16 cellular contexts compared by ENCODE assay signal in the genomic region with DNA sequence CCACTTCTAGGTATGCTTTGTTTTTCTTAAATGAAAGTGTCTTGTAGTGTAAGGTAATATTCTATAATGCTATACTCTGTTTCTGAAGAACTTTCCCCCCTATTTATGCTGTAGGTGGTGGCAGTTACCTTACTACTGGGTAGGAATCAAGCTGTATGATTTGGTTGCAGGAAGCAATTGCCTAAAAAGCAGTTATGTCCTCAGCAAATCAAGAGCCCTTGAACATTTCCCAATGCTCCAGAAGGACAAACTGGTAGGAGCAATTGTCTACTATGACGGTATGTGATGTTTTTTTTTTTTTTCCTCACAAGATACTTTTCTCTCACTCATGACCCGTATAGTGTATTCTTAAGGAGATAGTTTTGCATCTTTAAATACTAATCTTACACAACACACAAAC.
A peak's percentile ranks its signal among the peaks of the same experiment; 100 is the strongest.
DNase-seq lines count a peak whose midpoint lies in the region; ATAC-seq and TF ChIP-seq lines count a peak whose summit lies in the region.
"Had no signal": no experiment of that assay in that cellular context is flagged by ENCODE, and none has a peak within 500 bp of the region (broad histone marks: within the 10 kb centered on the region; RNA-seq: fewer than 3 reads in every experiment).

No MANE protein-coding gene starts in this region.

- ATAC-seq in T-helper 17 cell = no peak
- ATAC-seq: CD8-positive, alpha-beta T cell had no signal

- peaks cover 3% of the 10 kb centered on the region for H3K4me1 Mint-ChIP-seq in T-helper 17 cell
- peaks cover 13% of the 10 kb centered on the region for H3K4me1 Mint-ChIP-seq in osteocyte (ENCODE audit: unreplicated experiment)

- H3K4me3 Mint-ChIP-seq in T-helper 17 cell (no peak overlapping the region), osteocyte (ENCODE audit: unreplicated experiment) (no peak overlapping the region)
- H3K4me3 Mint-ChIP-seq: B cell; CD8-positive, alpha-beta T cell; HFFc6 had no signal

- no peaks in the 10 kb centered on the region for H3K9me3 Mint-ChIP-seq in osteocyte (ENCODE audit: unreplicated experiment)
- H3K9me3 Mint-ChIP-seq: CD4-positive, CD25-positive, alpha-beta regulatory T cell; CD8-positive, alpha-beta T cell; HFFc6 had no signal

- H3K27ac Mint-ChIP-seq in T-helper 17 cell (peak overlapping the region; percentile 47), osteocyte (ENCODE audit: unreplicated experiment) (peak overlapping the region; percentile 10)
- H3K27ac Mint-ChIP-seq: B cell; CD4-positive, CD25-positive, alpha-beta regulatory T cell; CD8-positive, alpha-beta T cell; HFFc6 had no signal

- DNase-seq in DMS53 (lab: John Stamatoyannopoulos, UW) = peak; percentile 17
- DNase-seq in DMS53 treated with DMSO at 0.1 percent for 48 hours (lab: John Stamatoyannopoulos, UW; ENCODE audit: unreplicated experiment) = no peak
- DNase-seq in T-helper 17 cell = no peak
- no peak for DNase-seq in osteocyte (ENCODE audit: extremely low spot score, unreplicated experiment)
- no peak for DNase-seq in NCI-H748 (lab: John Stamatoyannopoulos, UW; ENCODE audit: unreplicated experiment)
- DNase-seq in effector CD8-positive, alpha-beta T cell (lab: John Stamatoyannopoulos, UW) = no peak
- DNase-seq: Caco-2; CD4-positive, CD25-positive, alpha-beta regulatory T cell; CD8-positive, alpha-beta T cell; DMS153; DND-41; GOT3; HFFc6 had no signal

- H3K27me3 Mint-ChIP-seq in T-helper 17 cell = no peaks in the 10 kb centered on the region
- no peaks in the 10 kb centered on the region for H3K27me3 Mint-ChIP-seq in osteocyte (ENCODE audit: unreplicated experiment)
- H3K27me3 Mint-ChIP-seq: B cell; CD4-positive, CD25-positive, alpha-beta regulatory T cell had no signal

- TF ChIP-seq CTCF in osteocyte (IDR thresholded peaks at IDR 0.05) = no peak

- peaks cover 9% of the 10 kb centered on the region for H3K36me3 Mint-ChIP-seq in T-helper 17 cell (ENCODE audit: low read depth)
- H3K36me3 Mint-ChIP-seq in osteocyte (ENCODE audit: unreplicated experiment) = peaks cover 8% of the 10 kb centered on the region

- H3K9me3 ChIP-seq in T-helper 17 cell (ENCODE audit: control insufficient read depth, low read length, poor library complexity, severe bottlenecking) = no peaks in the 10 kb centered on the region
- H3K9me3 ChIP-seq: BLaER1, Caco-2, HAP-1 had no signal
